8 cellular contexts compared by ENCODE assay signal in the genomic region with DNA sequence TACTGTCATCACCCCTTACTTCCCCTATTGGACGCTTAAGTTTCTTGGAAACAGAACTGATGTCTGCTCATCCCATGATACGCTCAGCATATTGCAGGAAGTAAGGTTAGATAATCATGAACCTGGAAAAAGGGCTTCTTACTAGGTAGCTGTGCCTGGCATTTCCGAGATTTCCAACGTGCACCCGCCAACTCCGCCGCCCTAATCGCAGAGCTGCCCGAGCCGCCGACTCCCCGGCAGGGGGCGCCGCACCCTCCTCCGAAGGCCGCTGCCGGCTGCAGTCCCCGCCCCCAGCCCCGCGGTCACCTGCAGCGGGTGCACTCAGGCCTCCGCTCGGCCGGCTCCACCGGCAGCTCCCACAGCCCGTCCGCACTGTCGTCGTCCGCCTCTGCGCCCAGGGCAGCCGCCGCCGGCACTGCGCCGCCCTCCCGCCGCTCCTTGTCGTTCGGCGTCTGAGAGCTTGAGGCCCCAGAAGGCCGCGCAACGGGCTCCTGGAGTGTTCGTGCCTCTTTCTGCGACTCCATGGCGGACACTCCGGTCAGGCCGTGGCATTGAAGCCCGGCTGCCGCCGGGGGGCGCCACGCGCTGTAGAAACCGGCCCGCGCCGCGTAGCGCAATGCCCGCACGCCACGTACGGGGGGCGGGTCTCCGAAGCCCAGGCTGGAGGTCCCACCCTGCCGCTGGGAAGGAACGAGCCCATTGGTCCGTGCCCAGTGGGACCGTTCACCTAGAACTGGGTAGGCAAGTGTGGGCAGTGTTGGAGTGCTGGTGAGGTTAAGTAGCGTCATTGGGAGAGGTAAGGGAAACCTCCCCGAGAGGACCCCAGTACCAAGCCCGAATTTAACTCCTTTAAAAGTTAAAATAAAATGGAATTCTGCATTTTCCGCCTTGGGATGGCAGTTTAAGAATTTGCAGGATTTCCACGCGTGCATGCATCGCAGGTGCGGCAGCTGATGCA. TPM values are rescaled to one million over a fixed set of nuclear protein-coding genes. Genes with fewer than 3 reads are reported as not detected.
DNase-seq lines count a peak whose midpoint lies in the region; ATAC-seq and TF ChIP-seq lines count a peak whose summit lies in the region.

A gene with protein sequence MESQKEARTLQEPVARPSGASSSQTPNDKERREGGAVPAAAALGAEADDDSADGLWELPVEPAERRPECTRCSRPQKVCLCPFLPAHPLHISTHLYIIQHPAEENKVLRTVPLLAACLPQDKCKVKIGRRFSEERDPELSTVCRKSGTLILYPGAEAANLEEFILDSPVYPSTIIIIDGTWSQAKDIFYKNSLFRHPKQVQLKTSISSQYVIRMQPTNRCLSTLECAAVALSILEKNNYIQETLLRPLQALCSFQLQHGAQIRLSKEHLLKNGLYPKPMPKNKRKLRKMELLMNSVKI (minus strand): TSS at position 560 of the 958 bp plus-strand sequence. CDS start 36 bp downstream, at position 524.

- H3K27me3 Mint-ChIP-seq in activated T-helper 2 cell treated with anti-CD3 and anti-CD28 coated beads, Interferon-gamma antibody, Interleukin-2, Interleukin-4, amounts not matched to agents 10 μg/mL and 5 μg/mL and 100 μg/mL, durations not matched to agents 14 hours and 24 hours and 36 hours (ENCODE audit: low read depth) = no peaks in the 10 kb centered on the region
- no peaks in the 10 kb centered on the region for H3K27me3 Mint-ChIP-seq in natural killer cell treated with Interleukin-12 subunit alpha and Interleukin-12 subunit beta and Interleukin-15 and Interleukin-18, amount 100 ng/mL, for 72 hours

- H3K4me1 Mint-ChIP-seq in activated T-helper 2 cell treated with anti-CD3 and anti-CD28 coated beads, Interferon-gamma antibody, Interleukin-2, Interleukin-4, amounts not matched to agents 10 μg/mL and 5 μg/mL and 100 μg/mL, durations not matched to agents 14 hours and 24 hours and 36 hours (ENCODE audit: low read depth) = peaks cover 19% of the 10 kb centered on the region
- H3K4me1 Mint-ChIP-seq in natural killer cell treated with Interleukin-12 subunit alpha and Interleukin-12 subunit beta and Interleukin-15 and Interleukin-18, amount 100 ng/mL, for 72 hours (ENCODE audit: low read depth in 2 of 2) = peaks cover 13 to 23% of the 10 kb centered on the region in 2 donors

- peaks cover 9% of the 10 kb centered on the region for H3K9me3 Mint-ChIP-seq in activated T-helper 2 cell treated with anti-CD3 and anti-CD28 coated beads, Interferon-gamma antibody, Interleukin-2, Interleukin-4, amounts not matched to agents 10 μg/mL and 5 μg/mL and 100 μg/mL, durations not matched to agents 14 hours and 24 hours and 36 hours
- no peaks in the 10 kb centered on the region for H3K9me3 Mint-ChIP-seq in natural killer cell treated with Interleukin-12 subunit alpha and Interleukin-12 subunit beta and Interleukin-15 and Interleukin-18, amount 100 ng/mL, for 72 hours

- H3K27ac Mint-ChIP-seq in activated T-helper 2 cell treated with anti-CD3 and anti-CD28 coated beads, Interferon-gamma antibody, Interleukin-2, Interleukin-4, amounts not matched to agents 10 μg/mL and 5 μg/mL and 100 μg/mL, durations not matched to agents 14 hours and 24 hours and 36 hours = peak within 1 kb of the TSS; percentile 34
- peak within 1 kb of the TSS; percentile 5 to 77 for H3K27ac Mint-ChIP-seq in natural killer cell treated with Interleukin-12 subunit alpha and Interleukin-12 subunit beta and Interleukin-15 and Interleukin-18, amount 100 ng/mL, for 72 hours

- no peaks in the 10 kb centered on the region for H3K9me3 ChIP-seq in ES-I3 (ENCODE audit: control insufficient read depth, insufficient read depth, low read length)

- DNase-seq in H4 (ENCODE audit: low spot score) = peak; percentile 93
- DNase-seq in RPMI7951 (ENCODE audit: low read depth) = peak; percentile 87
- DNase-seq in activated T-helper 2 cell treated with anti-CD3 and anti-CD28 coated beads, Interferon-gamma antibody, Interleukin-2, Interleukin-4, amounts not matched to agents 10 μg/mL and 5 μg/mL and 100 μg/mL, durations not matched to agents 14 hours and 24 hours and 36 hours (ENCODE audit: low spot score) = peak; percentile 90
- peak; percentile 90 for DNase-seq in fibroblast of peridontal ligament (ENCODE audit: extremely low read depth)
- peak; percentile 96 for DNase-seq in natural killer cell treated with Interleukin-12 subunit alpha and Interleukin-12 subunit beta and Interleukin-15 and Interleukin-18, amount 100 ng/mL, for 72 hours (ENCODE audit: low spot score)
- DNase-seq in stimulated activated naive CD4-positive, alpha-beta T cell treated with Interleukin-2 at 50 U/mL for 16 hours (lab: John Stamatoyannopoulos, UW) = peak; percentile 87

- intact Hi-C loops in activated T-helper 2 cell treated with anti-CD3 and anti-CD28 coated beads, Interferon-gamma antibody, Interleukin-2, Interleukin-4, amounts not matched to agents 10 μg/mL and 5 μg/mL and 100 μg/mL, durations not matched to agents 14 hours and 24 hours and 36 hours (cut with micrococcal nuclease) = loop anchor here (1.0 to 5.0 kb wide), 10 partner anchors 83 to 755 kb away; a partner anchor contains a TSS

- H3K36me3 Mint-ChIP-seq in activated T-helper 2 cell treated with anti-CD3 and anti-CD28 coated beads, Interferon-gamma antibody, Interleukin-2, Interleukin-4, amounts not matched to agents 10 μg/mL and 5 μg/mL and 100 μg/mL, durations not matched to agents 14 hours and 24 hours and 36 hours (ENCODE audit: low read depth) = no peaks in the 10 kb centered on the region
- no peaks in the 10 kb centered on the region for H3K36me3 Mint-ChIP-seq in natural killer cell treated with Interleukin-12 subunit alpha and Interleukin-12 subunit beta and Interleukin-15 and Interleukin-18, amount 100 ng/mL, for 72 hours

- H3K9ac ChIP-seq in ES-I3 (ENCODE audit: low read depth, low read length) = peak within 1 kb of the TSS; percentile 95

- peak; percentile 97 for ATAC-seq in natural killer cell treated with Interleukin-12 subunit alpha and Interleukin-12 subunit beta and Interleukin-15 and Interleukin-18, amount 100 ng/mL, for 72 hours

- peaks cover 6% of the 10 kb centered on the region; the same call in 1 of the 2 replicates for H3K4me1 ChIP-seq in ES-I3 (ENCODE audit: insufficient read depth, low read length)

- peak; percentile 98 for TF ChIP-seq CTCF in LNCAP (IDR thresholded peaks at IDR 0.05)

- H3K4me3 Mint-ChIP-seq in activated T-helper 2 cell treated with anti-CD3 and anti-CD28 coated beads, Interferon-gamma antibody, Interleukin-2, Interleukin-4, amounts not matched to agents 10 μg/mL and 5 μg/mL and 100 μg/mL, durations not matched to agents 14 hours and 24 hours and 36 hours (ENCODE audit: low read depth) = peak within 1 kb of the TSS; percentile 77
- peak within 1 kb of the TSS; percentile 76 for H3K4me3 Mint-ChIP-seq in natural killer cell treated with Interleukin-12 subunit alpha and Interleukin-12 subunit beta and Interleukin-15 and Interleukin-18, amount 100 ng/mL, for 72 hours

- no peaks in the 10 kb centered on the region for H3K36me3 ChIP-seq in ES-I3 (ENCODE audit: insufficient read depth, low read length)

RNA-seq across cellular contexts. Expression of the gene that starts here (rescaled TPM):
- total RNA-seq in H4 (2014; rRNA removed; shearing (Covaris generic)) = 7.7 and 8.7 TPM in 2 replicates
- total RNA-seq in RPMI7951 (2014; rRNA removed; shearing (Covaris generic)) = 4.1 TPM in 2 replicates
- 2.3 and 2.9 TPM in 2 replicates for total RNA-seq in activated T-helper 2 cell treated with anti-CD3 and anti-CD28 coated beads, Interferon-gamma antibody, Interleukin-2, Interleukin-4, amounts not matched to agents 10 μg/mL and 5 μg/mL and 100 μg/mL, durations not matched to agents 14 hours and 24 hours and 36 hours
- 1 to 10 TPM; 3.3 to 4.9 TPM for total RNA-seq in natural killer cell treated with Interleukin-12 subunit alpha and Interleukin-12 subunit beta and Interleukin-15 and Interleukin-18, amount 100 ng/mL, for 72 hours

Comparison
In these comparisons a context has a peak if more than half of its experiments do, and no peak if none do; other contexts are left out.
1. Peak in every context shown above with its lines: DNase-seq and ATAC-seq.